Comparison of ENCODE assay signal across 30 cellular contexts in genomic region chr17:66560691-66561090, GRCh38.
"Had no signal": no experiment of that assay in that cellular context is flagged by ENCODE, and none has a peak within 500 bp of the region (broad histone marks: within the 10 kb centered on the region; RNA-seq: fewer than 3 reads in every experiment).

No MANE protein-coding gene starts in this region.

- H3K27me3 ChIP-seq: esophagus squamous epithelium, ovary, vagina had no signal

- H3K36me3 ChIP-seq: esophagus squamous epithelium, left ventricle myocardium inferior, ovary, thoracic aorta, vagina, WERI-Rb-1 had no signal

- H3K27ac ChIP-seq: epithelial cell of prostate, esophagus squamous epithelium, left ventricle myocardium inferior, ovary, skin epidermis, thoracic aorta, vagina, WERI-Rb-1 had no signal

- H3K27me3 Mint-ChIP-seq: activated CD4-positive, alpha-beta memory T cell treated with anti-CD3 and anti-CD28 coated beads, Interleukin-2, amount 10 ng/mL, durations not matched to agents 7 days and 5 days; activated CD4-positive, alpha-beta T cell treated with anti-CD3 and anti-CD28 coated beads, Interleukin-2, amount 10 ng/mL, durations not matched to agents 7 days and 5 days; activated naive CD4-positive, alpha-beta T cell treated with anti-CD3 and anti-CD28 coated beads, Interleukin-2, amount 10 ng/mL, durations not matched to agents 7 days and 5 days; central memory CD8-positive, alpha-beta T cell; dendritic cell treated with granulocyte-macrophage colony-stimulating factor and Interleukin-4, amounts not matched to agents 40 ng/mL and 50 ng/mL, for 4 days; progenitor cell of endocrine pancreas; stimulated activated naive CD8-positive, alpha-beta T cell treated with anti-CD3 and anti-CD28 coated beads, Interleukin-15, Interleukin-2, amounts not matched to agents 100 ng/mL and 50 ng/mL, for 24 hours had no signal

- H3K9me3 Mint-ChIP-seq: activated CD4-positive, alpha-beta memory T cell treated with anti-CD3 and anti-CD28 coated beads, Interleukin-2, amount 10 ng/mL, durations not matched to agents 7 days and 5 days; activated CD4-positive, alpha-beta T cell treated with anti-CD3 and anti-CD28 coated beads, Interleukin-2, amount 10 ng/mL, durations not matched to agents 7 days and 5 days; activated naive CD4-positive, alpha-beta T cell treated with anti-CD3 and anti-CD28 coated beads, Interleukin-2, amount 10 ng/mL, durations not matched to agents 7 days and 5 days; central memory CD8-positive, alpha-beta T cell; dendritic cell treated with granulocyte-macrophage colony-stimulating factor and Interleukin-4, amounts not matched to agents 40 ng/mL and 50 ng/mL, for 4 days; stimulated activated effector memory CD8-positive, alpha-beta T cell treated with anti-CD3 and anti-CD28 coated beads, Interleukin-12 subunit alpha, Interleukin-12 subunit beta, amount 100 ng/mL, for 72 hours; stimulated activated naive CD8-positive, alpha-beta T cell treated with anti-CD3 and anti-CD28 coated beads, Interleukin-15, Interleukin-2, amounts not matched to agents 100 ng/mL and 50 ng/mL, for 24 hours; T-helper 1 cell treated with Interleukin-12 subunit alpha and Interleukin-12 subunit beta and Interleukin-4 antibody, amounts not matched to agents 30 μg/mL and 1 μg/mL, for 36 hours had no signal

- DNase-seq: activated CD4-positive, alpha-beta memory T cell treated with anti-CD3 and anti-CD28 coated beads, Interleukin-2, amount 10 ng/mL, durations not matched to agents 7 days and 5 days; activated CD4-positive, alpha-beta T cell treated with anti-CD3 and anti-CD28 coated beads, Interleukin-2, amount 10 ng/mL, durations not matched to agents 7 days and 5 days; activated CD4-positive, CD25-positive, alpha-beta regulatory T cell treated with anti-CD3 and anti-CD28 coated beads, Interleukin-2, amount 50 U/mL, for 72 hours; activated gamma-delta T cell; activated naive CD4-positive, alpha-beta T cell treated with anti-CD3 and anti-CD28 coated beads, Interleukin-2, amount 10 ng/mL, durations not matched to agents 7 days and 5 days; anterior cingulate cortex; esophagus squamous epithelium; foreskin melanocyte; left ventricle myocardium inferior; mesendoderm; mucosa of descending colon; ovary; stimulated activated CD4-positive, alpha-beta T cell treated with anti-CD3 and anti-CD28 coated beads, Interleukin-4, amount 100 ng/mL, for 24 hours; SW 1271; T1000; trophoblast cell; WERI-Rb-1 had no signal

- H3K9me3 ChIP-seq: esophagus squamous epithelium, mucosa of descending colon, ovary, thoracic aorta, vagina had no signal

- H3K4me1 Mint-ChIP-seq: central memory CD8-positive, alpha-beta T cell had no signal

- H3K4me3 Mint-ChIP-seq: activated CD4-positive, alpha-beta memory T cell treated with anti-CD3 and anti-CD28 coated beads, Interleukin-2, amount 10 ng/mL, durations not matched to agents 7 days and 5 days; activated CD4-positive, alpha-beta T cell treated with anti-CD3 and anti-CD28 coated beads, Interleukin-2, amount 10 ng/mL, durations not matched to agents 7 days and 5 days; activated naive CD4-positive, alpha-beta T cell treated with anti-CD3 and anti-CD28 coated beads, Interleukin-2, amount 10 ng/mL, durations not matched to agents 7 days and 5 days; central memory CD8-positive, alpha-beta T cell; dendritic cell treated with granulocyte-macrophage colony-stimulating factor and Interleukin-4, amounts not matched to agents 40 ng/mL and 50 ng/mL, for 4 days; nephron; stimulated activated effector memory CD8-positive, alpha-beta T cell treated with anti-CD3 and anti-CD28 coated beads, Interleukin-12 subunit alpha, Interleukin-12 subunit beta, amount 100 ng/mL, for 72 hours; stimulated activated naive CD8-positive, alpha-beta T cell treated with anti-CD3 and anti-CD28 coated beads, Interleukin-15, Interleukin-2, amounts not matched to agents 100 ng/mL and 50 ng/mL, for 24 hours; T-helper 1 cell treated with Interleukin-12 subunit alpha and Interleukin-12 subunit beta and Interleukin-4 antibody, amounts not matched to agents 30 μg/mL and 1 μg/mL, for 36 hours had no signal

- H3K4me1 ChIP-seq: esophagus squamous epithelium, left ventricle myocardium inferior, vagina had no signal

- H3K4me3 ChIP-seq: esophagus squamous epithelium, left ventricle myocardium inferior, lung, mucosa of descending colon, ovary, skin epidermis, thoracic aorta, vagina had no signal

- H3K27ac Mint-ChIP-seq: activated CD4-positive, alpha-beta memory T cell treated with anti-CD3 and anti-CD28 coated beads, Interleukin-2, amount 10 ng/mL, durations not matched to agents 7 days and 5 days; activated CD4-positive, alpha-beta T cell treated with anti-CD3 and anti-CD28 coated beads, Interleukin-2, amount 10 ng/mL, durations not matched to agents 7 days and 5 days; activated naive CD4-positive, alpha-beta T cell treated with anti-CD3 and anti-CD28 coated beads, Interleukin-2, amount 10 ng/mL, durations not matched to agents 7 days and 5 days; dendritic cell treated with granulocyte-macrophage colony-stimulating factor and Interleukin-4, amounts not matched to agents 40 ng/mL and 50 ng/mL, for 4 days; nephron; progenitor cell of endocrine pancreas; stimulated activated effector memory CD8-positive, alpha-beta T cell treated with anti-CD3 and anti-CD28 coated beads, Interleukin-12 subunit alpha, Interleukin-12 subunit beta, amount 100 ng/mL, for 72 hours; stimulated activated naive CD8-positive, alpha-beta T cell treated with anti-CD3 and anti-CD28 coated beads, Interleukin-15, Interleukin-2, amounts not matched to agents 100 ng/mL and 50 ng/mL, for 24 hours; T-helper 1 cell treated with Interleukin-12 subunit alpha and Interleukin-12 subunit beta and Interleukin-4 antibody, amounts not matched to agents 30 μg/mL and 1 μg/mL, for 36 hours had no signal

- ATAC-seq: mucosa of descending colon; sciatic nerve; stimulated activated effector memory CD8-positive, alpha-beta T cell treated with anti-CD3 and anti-CD28 coated beads, Interleukin-12 subunit alpha, Interleukin-12 subunit beta, amount 100 ng/mL, for 72 hours had no signal

- H3K36me3 Mint-ChIP-seq: stimulated activated effector memory CD8-positive, alpha-beta T cell treated with anti-CD3 and anti-CD28 coated beads, Interleukin-12 subunit alpha, Interleukin-12 subunit beta, amount 100 ng/mL, for 72 hours had no signal
